7 cellular contexts compared by ENCODE assay signal in genomic region chr17:2406903-2407790, GRCh38. TPM values are rescaled to one million over a fixed set of nuclear protein-coding genes. Genes with fewer than 3 reads are reported as not detected.
DNase-seq lines count a peak whose midpoint lies in the region; ATAC-seq and TF ChIP-seq lines count a peak whose summit lies in the region.

No MANE protein-coding gene starts in this region.

- DNase-seq in HUDEP-2 (lab: John Stamatoyannopoulos, UW; ENCODE audit: unreplicated experiment in 76 of 76): peak in 62 of 76 experiments; percentile 9 to 75 (median 42)
- peak; percentile 93 for DNase-seq in astrocyte of the hippocampus (ENCODE audit: low read depth, low spot score)
- DNase-seq in kidney tubule cell (ENCODE audit: low spot score): peak; percentile 95
- DNase-seq in thoracic aorta (ENCODE audit: low spot score): peak; percentile 76
- DNase-seq in immature natural killer cell: no peak

- H3K27ac Mint-ChIP-seq in immature natural killer cell: peak overlapping the region in 3 of 6 donors; percentile 11 to 25 (median 19)

- no peaks in the 10 kb centered on the region for H3K9me3 Mint-ChIP-seq in immature natural killer cell

- H3K4me3 Mint-ChIP-seq in immature natural killer cell: no peak overlapping the region

- peak overlapping the region; percentile 95 to 99 for H3K27ac ChIP-seq in thoracic aorta

- H3K27me3 ChIP-seq in thoracic aorta (replicated peaks; ENCODE audit: insufficient read depth): no peaks in the 10 kb centered on the region

- no peaks in the 10 kb centered on the region for H3K36me3 ChIP-seq in thoracic aorta

- H3K4me1 Mint-ChIP-seq in immature natural killer cell: peaks cover 6 to 7% of the 10 kb centered on the region in 2 donors

- H3K36me3 Mint-ChIP-seq in immature natural killer cell: peaks cover 0 to 6% (median 6%) of the 10 kb centered on the region in 3 donors

- TF ChIP-seq CTCF in thoracic aorta (IDR thresholded peaks at IDR 0.05): no peak

- peaks cover 1 to 3% (median 2%) of the 10 kb centered on the region in 3 donors for H3K27me3 Mint-ChIP-seq in immature natural killer cell (ENCODE audit: low read depth in 3 of 3)

- peak overlapping the region; percentile 37 for H3K4me3 ChIP-seq in thoracic aorta

- no peaks in the 10 kb centered on the region for H3K9me3 ChIP-seq in thoracic aorta

- peaks cover 37 to 53% of the 10 kb centered on the region in 2 donors for H3K4me1 ChIP-seq in thoracic aorta (ENCODE audit: control insufficient read depth in 1 of 2, low read depth in 2 of 2)

- peak; percentile 80 for ATAC-seq in thoracic aorta (ENCODE audit: insufficient number of reproducible peaks, low FRiP score, low read depth)
- no peak for ATAC-seq in GM19397 (IDR thresholded peaks at IDR 0.05; ENCODE audit: unreplicated experiment)
- no peak for ATAC-seq in HG02870 (IDR thresholded peaks at IDR 0.05; ENCODE audit: unreplicated experiment)

RNA-seq across cellular contexts. Expression of gene MNT, which starts 6.3 kb away (rescaled TPM):
- 10 to 100 TPM; 17.9 to 27.1 TPM for total RNA-seq in thoracic aorta
- 1 to 10 TPM in 1 of 3 donors, under 1 TPM in 2; 0.10 to 1.1 (median 0.64) TPM for polyA plus RNA-seq in immature natural killer cell

Comparison
In these comparisons a context has a peak if more than half of its experiments do, and no peak if none do; other contexts are left out.
1. DNase-seq: peak in HUDEP-2 (62 of 76), astrocyte of the hippocampus (single experiment), kidney tubule cell (single experiment) and thoracic aorta (single experiment); none in immature natural killer cell (0 of 3).